In genomic region chr4:73860175-73860574, GRCh38 we compare ENCODE assay signal across 1 cellular context.
TF ChIP-seq lines count a peak whose summit lies in the region.

No MANE protein-coding gene starts in this region.

TF ChIP-seq in IMR-90, 13 proteins besides CTCF, POLR2A, EP300 and RAD21:
- TF ChIP-seq RCOR1 (IDR thresholded peaks at IDR 0.05; ENCODE audit: insufficient replicate concordance, low read length): no peak
- TF ChIP-seq SMC3 (IDR thresholded peaks at IDR 0.05; ENCODE audit: low read depth, low read length): no peak
- TF ChIP-seq RFX5 (IDR thresholded peaks at IDR 0.05; ENCODE audit: low read depth, low read length): no peak
- no peak for TF ChIP-seq USF2 (IDR thresholded peaks at IDR 0.05; ENCODE audit: low read depth, low read length)
